ENCODE assay signal across 8 cellular contexts in the genomic region with DNA sequence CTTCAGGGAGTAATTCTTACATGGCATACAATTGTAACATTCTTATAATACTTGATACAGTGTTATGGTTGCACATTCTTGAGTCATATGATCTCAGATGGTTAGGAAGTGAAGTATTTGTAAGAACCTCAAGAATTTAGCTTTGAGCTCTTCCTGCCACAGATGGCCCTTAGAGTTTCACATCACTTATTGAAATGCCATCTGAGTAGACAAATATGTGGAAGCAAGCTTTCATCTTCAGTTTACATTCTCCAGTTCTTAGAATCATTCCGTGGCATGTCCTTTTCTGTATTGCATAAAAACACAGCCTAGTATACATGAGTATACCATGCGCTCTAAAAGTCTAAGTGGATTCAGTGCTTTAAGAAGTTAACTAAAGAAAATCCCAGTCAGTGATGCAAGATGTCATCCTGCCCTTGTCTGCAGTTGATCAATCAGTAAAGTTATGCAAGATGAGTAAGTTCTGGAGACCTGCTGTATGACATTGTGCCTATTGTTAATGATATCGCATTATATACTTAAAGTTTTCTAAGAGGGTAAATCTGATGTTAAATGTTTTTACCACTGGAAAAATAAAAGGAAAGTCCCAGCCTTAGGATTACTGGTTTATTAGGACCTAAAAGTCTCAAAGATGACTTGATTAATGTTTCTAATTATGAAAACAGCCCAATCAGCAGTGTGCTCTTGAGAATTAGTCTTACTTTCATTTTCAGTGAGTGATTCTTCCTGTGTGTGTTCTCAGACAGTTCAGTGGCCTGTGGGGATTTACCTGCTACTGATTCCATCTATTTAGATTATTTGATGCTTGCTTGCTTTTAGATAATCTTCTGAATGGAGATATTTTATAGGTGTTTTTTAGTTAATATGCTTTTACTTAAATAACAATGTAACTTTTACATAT. TPM values are rescaled to one million over a fixed set of nuclear protein-coding genes. Genes with fewer than 3 reads are reported as not detected.
DNase-seq lines count a peak whose midpoint lies in the region; ATAC-seq and TF ChIP-seq lines count a peak whose summit lies in the region.

No MANE protein-coding gene starts in this region.

- intact Hi-C loops in left lung (cut with DNase I): no loop called here

- in situ Hi-C loops in GM13977 (cut with MboI; ENCODE audit: low pct_unique_long_range_greater_than_20kb, low sequenced_read_pairs, unreplicated experiment): no loop called here

- no peak for TF ChIP-seq CTCF in GM13977 (IDR thresholded peaks at IDR 0.05; ENCODE audit: extremely low read depth, insufficient read depth, missing control alignments)
- no peak for TF ChIP-seq CTCF in left lung (IDR thresholded peaks at IDR 0.05)
- no peak for TF ChIP-seq CTCF in GM23338 (conservative IDR thresholded peaks at IDR 0.05; ENCODE audit: low read depth in 2 of 2)

- H3K4me1 ChIP-seq in adipocyte (ENCODE audit: control insufficient read depth, insufficient read depth, low read length) (peaks cover 52% of the 10 kb centered on the region), left lung (peaks cover 15 to 25% of the 10 kb centered on the region in 2 donors), GM23338 (ENCODE audit: insufficient read depth) (no peaks in the 10 kb centered on the region)

- ATAC-seq in GM21786 (IDR thresholded peaks at IDR 0.05; ENCODE audit: unreplicated experiment) (peak; percentile 85), left lung (peak; percentile 78), GM23338 (no peak)

- no peaks in the 10 kb centered on the region for H3F3A ChIP-seq in GM23338 (replicated peaks; ENCODE audit: low read depth)

- H3K27ac ChIP-seq in left lung: peak overlapping the region; percentile 54 to 70
- H3K27ac ChIP-seq in GM23338 (ENCODE audit: low read depth): no peak overlapping the region

- H3K4me3 ChIP-seq in adipocyte (ENCODE audit: low read length): peak overlapping the region; percentile 67
- peak overlapping the region in 1 of 2 donors; percentile 18 for H3K4me3 ChIP-seq in left lung
- H3K4me3 ChIP-seq in GM23338: no peak overlapping the region

- H3K79me2 ChIP-seq in GM23338 (replicated peaks; ENCODE audit: insufficient read depth): no peaks in the 10 kb centered on the region

- no peaks in the 10 kb centered on the region for H3K4me1 Mint-ChIP-seq in GM23338

- no peak overlapping the region for H3K4me3 Mint-ChIP-seq in GM23338

- no peaks in the 10 kb centered on the region for H3K36me3 Mint-ChIP-seq in GM23338 (ENCODE audit: low read depth)

- H3K9ac ChIP-seq in adipocyte (ENCODE audit: low read length): peak overlapping the region; percentile 20

- no peaks in the 10 kb centered on the region for H4K20me1 ChIP-seq in GM23338 (replicated peaks; ENCODE audit: insufficient read depth)

- no peaks in the 10 kb centered on the region for H3K9me3 Mint-ChIP-seq in GM23338

- H3K9me3 ChIP-seq in adipocyte (ENCODE audit: control insufficient read depth, low read length) (no peaks in the 10 kb centered on the region), left lung (no peaks in the 10 kb centered on the region)

- H3K9me2 ChIP-seq in GM23338 (ENCODE audit: insufficient read depth): no peaks in the 10 kb centered on the region

- no peaks in the 10 kb centered on the region for H3K27me3 Mint-ChIP-seq in GM23338 (ENCODE audit: insufficient read depth, low read depth, poor library complexity)

- no peak overlapping the region for H2AFZ ChIP-seq in GM23338

- DNase-seq in GM13977 (ENCODE audit: low spot score): peak; percentile 63
- peak; percentile 47 for DNase-seq in LoVo (ENCODE audit: low spot score)
- peak; percentile 90 for DNase-seq in adipocyte (ENCODE audit: low read depth)
- no peak for DNase-seq in left lung
- no peak for DNase-seq in GM23338 (ENCODE audit: low spot score)
- DNase-seq in NCI-H510A (lab: John Stamatoyannopoulos, UW): no peak
- no peak for DNase-seq in NCI-H2107 treated with DMSO at 0.1 percent for 48 hours (lab: John Stamatoyannopoulos, UW; ENCODE audit: unreplicated experiment)

- H3K36me3 ChIP-seq in adipocyte (ENCODE audit: control insufficient read depth, insufficient read depth, low read length, severe bottlenecking) (peaks cover 60% of the 10 kb centered on the region), left lung (no peaks in the 10 kb centered on the region), GM23338 (ENCODE audit: insufficient read depth) (no peaks in the 10 kb centered on the region)

- H3K27me3 ChIP-seq in adipocyte (replicated peaks; ENCODE audit: control insufficient read depth, insufficient read depth, low read length): no peaks in the 10 kb centered on the region
- H3K27me3 ChIP-seq in left lung: no peaks in the 10 kb centered on the region
- no peaks in the 10 kb centered on the region for H3K27me3 ChIP-seq in GM23338 (ENCODE audit: insufficient read depth)

- no peak overlapping the region for H3K27ac Mint-ChIP-seq in GM23338

- no peak overlapping the region for H3K4me2 ChIP-seq in GM23338

TF ChIP-seq in GM23338, 12 proteins besides CTCF, POLR2A, EP300 and RAD21:
- TF ChIP-seq NANOG (IDR thresholded peaks at IDR 0.05; ENCODE audit: borderline replicate concordance) (no peak), STAT1 (IDR thresholded peaks at IDR 0.05; ENCODE audit: unreplicated experiment) (no peak), EZH2 (IDR thresholded peaks at IDR 0.05; ENCODE audit: low read depth, unreplicated experiment) (no peak), ZNF114 (CRISPR knock-in tag; IDR thresholded peaks at IDR 0.05) (no peak), CREB1 (CRISPR knock-in tag; IDR thresholded peaks at IDR 0.05; ENCODE audit: low read depth) (no peak), JUNB (IDR thresholded peaks at IDR 0.05; ENCODE audit: unreplicated experiment) (no peak)

RNA-seq across cellular contexts. Expression of a gene that starts 29.4 kb away (rescaled TPM):
- total RNA-seq in left lung: 10 to 100 TPM; 26.5 to 93.0 TPM
- 8.8 and 10.0 TPM in 2 replicates for total RNA-seq in GM23338 (2014; rRNA removed; shearing (Covaris generic))
- 13.4 and 15.7 TPM in 2 replicates for polyA plus RNA-seq in GM23338 (2016; fragmentation: Nextera tagmentation; extraction: Ambion mirVana)

Comparison
In these comparisons a context has a peak if more than half of its experiments do, and no peak if none do; other contexts are left out.
1. DNase-seq: peak in GM13977 (single experiment), LoVo (single experiment) and adipocyte (single experiment); none in left lung (0 of 2), GM23338 (single experiment), NCI-H510A (single experiment) and NCI-H2107 treated with DMSO at 0.1 percent for 48 hours (single experiment).